Comparison of ENCODE assay signal across 1 cellular context in the genomic region with DNA sequence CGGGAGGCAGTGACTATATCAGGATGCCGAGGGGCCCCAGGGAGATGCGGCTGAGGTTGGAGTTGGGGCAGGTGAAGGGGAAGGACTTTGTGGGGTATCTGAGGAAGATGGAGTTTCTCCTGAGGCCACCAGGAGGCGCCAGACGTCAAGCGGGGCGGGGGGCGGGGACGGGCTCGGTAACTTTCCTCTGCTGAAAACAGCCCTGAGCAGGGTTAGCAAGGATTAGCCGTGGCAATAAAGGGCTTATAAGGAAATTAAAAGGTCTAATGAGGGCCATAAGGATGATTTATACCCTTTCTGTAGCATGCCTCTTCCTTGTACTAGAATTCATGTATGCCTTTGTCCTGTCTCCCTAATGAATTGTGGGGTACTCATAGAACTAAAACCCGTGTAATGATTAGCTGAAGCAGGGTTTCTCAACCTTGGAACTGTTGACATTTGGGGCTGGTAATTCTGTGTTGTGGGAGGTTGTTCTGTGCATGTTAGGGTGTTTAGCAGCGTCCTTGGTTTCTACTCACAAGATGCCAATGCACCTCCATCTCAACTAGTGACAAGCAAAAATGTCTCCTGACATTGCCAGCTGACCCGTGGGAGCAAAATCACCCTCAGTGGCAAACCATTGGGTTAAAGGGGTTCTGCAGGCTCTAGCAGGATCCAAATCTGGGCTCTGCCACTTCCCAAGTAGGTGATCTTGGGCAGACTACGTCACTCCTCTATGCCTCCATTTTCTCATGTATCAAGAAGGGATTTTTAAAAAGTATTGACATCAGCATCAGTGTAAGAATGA.
TF ChIP-seq lines count a peak whose summit lies in the region.

No MANE protein-coding gene starts in this region.

TF ChIP-seq in HepG2, 621 proteins besides CTCF, POLR2A, EP300 and RAD21 (continued from another document and continues in another):
- TF ChIP-seq, protein P1, sequence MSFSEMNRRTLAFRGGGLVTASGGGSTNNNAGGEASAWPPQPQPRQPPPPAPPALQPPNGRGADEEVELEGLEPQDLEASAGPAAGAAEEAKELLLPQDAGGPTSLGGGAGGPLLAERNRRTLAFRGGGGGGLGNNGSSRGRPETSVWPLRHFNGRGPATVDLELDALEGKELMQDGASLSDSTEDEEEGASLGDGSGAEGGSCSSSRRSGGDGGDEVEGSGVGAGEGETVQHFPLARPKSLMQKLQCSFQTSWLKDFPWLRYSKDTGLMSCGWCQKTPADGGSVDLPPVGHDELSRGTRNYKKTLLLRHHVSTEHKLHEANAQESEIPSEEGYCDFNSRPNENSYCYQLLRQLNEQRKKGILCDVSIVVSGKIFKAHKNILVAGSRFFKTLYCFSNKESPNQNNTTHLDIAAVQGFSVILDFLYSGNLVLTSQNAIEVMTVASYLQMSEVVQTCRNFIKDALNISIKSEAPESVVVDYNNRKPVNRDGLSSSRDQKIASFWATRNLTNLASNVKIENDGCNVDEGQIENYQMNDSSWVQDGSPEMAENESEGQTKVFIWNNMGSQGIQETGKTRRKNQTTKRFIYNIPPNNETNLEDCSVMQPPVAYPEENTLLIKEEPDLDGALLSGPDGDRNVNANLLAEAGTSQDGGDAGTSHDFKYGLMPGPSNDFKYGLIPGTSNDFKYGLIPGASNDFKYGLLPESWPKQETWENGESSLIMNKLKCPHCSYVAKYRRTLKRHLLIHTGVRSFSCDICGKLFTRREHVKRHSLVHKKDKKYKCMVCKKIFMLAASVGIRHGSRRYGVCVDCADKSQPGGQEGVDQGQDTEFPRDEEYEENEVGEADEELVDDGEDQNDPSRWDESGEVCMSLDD (CRISPR knock-in tag; IDR thresholded peaks at IDR 0.05; ENCODE audit: borderline replicate concordance) = peak; percentile 99
- TF ChIP-seq ZNF879 (CRISPR knock-in tag; IDR thresholded peaks at IDR 0.05) = no peak; the same call in 1 of the 2 replicates
- peak; percentile 94 for TF ChIP-seq FOXA3 (CRISPR knock-in tag; IDR thresholded peaks at IDR 0.05)
- TF ChIP-seq, protein P2, sequence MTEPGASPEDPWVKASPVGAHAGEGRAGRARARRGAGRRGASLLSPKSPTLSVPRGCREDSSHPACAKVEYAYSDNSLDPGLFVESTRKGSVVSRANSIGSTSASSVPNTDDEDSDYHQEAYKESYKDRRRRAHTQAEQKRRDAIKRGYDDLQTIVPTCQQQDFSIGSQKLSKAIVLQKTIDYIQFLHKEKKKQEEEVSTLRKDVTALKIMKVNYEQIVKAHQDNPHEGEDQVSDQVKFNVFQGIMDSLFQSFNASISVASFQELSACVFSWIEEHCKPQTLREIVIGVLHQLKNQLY (CRISPR knock-in tag; IDR thresholded peaks at IDR 0.05) = peak; percentile 77; the same call in 1 of the 2 replicates
- no peak for TF ChIP-seq ZNF260 (CRISPR knock-in tag; IDR thresholded peaks at IDR 0.05; ENCODE audit: borderline replicate concordance, low read depth)
- peak; percentile 52; the same call in 1 of the 2 replicates for TF ChIP-seq ZNF224 (CRISPR knock-in tag; IDR thresholded peaks at IDR 0.05)
- peak; percentile 91 for TF ChIP-seq CEBPG (CRISPR knock-in tag; IDR thresholded peaks at IDR 0.05)
- no peak for TF ChIP-seq EZH2 (conservative IDR thresholded peaks at IDR 0.05; ENCODE audit: low read depth, low read length)
- TF ChIP-seq ZNF616 (CRISPR knock-in tag; IDR thresholded peaks at IDR 0.05; ENCODE audit: low read depth) = no peak
- TF ChIP-seq MIXL1 (CRISPR knock-in tag; IDR thresholded peaks at IDR 0.05) = peak; percentile 97
- 0 out of 2 replicates have a peak, but pooled peaks have one; percentile 94 for TF ChIP-seq ZNF34 (CRISPR knock-in tag; IDR thresholded peaks at IDR 0.05; ENCODE audit: borderline replicate concordance)
- no peak for TF ChIP-seq ZNF274 (CRISPR knock-in tag; IDR thresholded peaks at IDR 0.05)
- peak; percentile 49; the same call in 1 of the 2 replicates for TF ChIP-seq ZNF33B (CRISPR knock-in tag; IDR thresholded peaks at IDR 0.05)
- TF ChIP-seq SNAI1 (CRISPR knock-in tag; IDR thresholded peaks at IDR 0.05; ENCODE audit: borderline replicate concordance) = no peak; the same call in 1 of the 2 replicates
- TF ChIP-seq ZNF777 (CRISPR knock-in tag; IDR thresholded peaks at IDR 0.05) = no peak
- TF ChIP-seq WIZ (CRISPR knock-in tag; IDR thresholded peaks at IDR 0.05) = peak; percentile 73; the same call in 1 of the 2 replicates
- TF ChIP-seq SIX4 (CRISPR knock-in tag; IDR thresholded peaks at IDR 0.05) = peak; percentile 66; the same call in 1 of the 2 replicates
- peak; percentile 39 for TF ChIP-seq TEAD3 (CRISPR knock-in tag; optimal IDR thresholded peaks at IDR 0.05; ENCODE audit: borderline replicate concordance)
- TF ChIP-seq HOXA7 (CRISPR knock-in tag; IDR thresholded peaks at IDR 0.05) = no peak
- no peak for TF ChIP-seq ZNF251 (CRISPR knock-in tag; IDR thresholded peaks at IDR 0.05)
- TF ChIP-seq, protein P3, sequence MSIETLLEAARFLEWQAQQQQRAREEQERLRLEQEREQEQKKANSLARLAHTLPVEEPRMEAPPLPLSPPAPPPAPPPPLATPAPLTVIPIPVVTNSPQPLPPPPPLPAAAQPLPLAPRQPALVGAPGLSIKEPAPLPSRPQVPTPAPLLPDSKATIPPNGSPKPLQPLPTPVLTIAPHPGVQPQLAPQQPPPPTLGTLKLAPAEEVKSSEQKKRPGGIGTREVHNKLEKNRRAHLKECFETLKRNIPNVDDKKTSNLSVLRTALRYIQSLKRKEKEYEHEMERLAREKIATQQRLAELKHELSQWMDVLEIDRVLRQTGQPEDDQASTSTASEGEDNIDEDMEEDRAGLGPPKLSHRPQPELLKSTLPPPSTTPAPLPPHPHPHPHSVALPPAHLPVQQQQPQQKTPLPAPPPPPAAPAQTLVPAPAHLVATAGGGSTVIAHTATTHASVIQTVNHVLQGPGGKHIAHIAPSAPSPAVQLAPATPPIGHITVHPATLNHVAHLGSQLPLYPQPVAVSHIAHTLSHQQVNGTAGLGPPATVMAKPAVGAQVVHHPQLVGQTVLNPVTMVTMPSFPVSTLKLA (IDR thresholded peaks at IDR 0.05) = no peak
- TF ChIP-seq BCL6 (CRISPR knock-in tag; IDR thresholded peaks at IDR 0.05) = peak; percentile 75
- peak; percentile 64; the same call in 1 of the 2 replicates for TF ChIP-seq MXD4 (CRISPR knock-in tag; IDR thresholded peaks at IDR 0.05)
- no peak for TF ChIP-seq SIN3B (IDR thresholded peaks at IDR 0.05; ENCODE audit: low read length)
- peak; percentile 40; the same call in 1 of the 2 replicates for TF ChIP-seq FOSL2 (CRISPR knock-in tag; IDR thresholded peaks at IDR 0.05)
- TF ChIP-seq TAF1 (CRISPR knock-in tag; IDR thresholded peaks at IDR 0.05) = peak; percentile 41; the same call in 1 of the 2 replicates
- peak; percentile 84 for TF ChIP-seq ZNF317 (CRISPR knock-in tag; IDR thresholded peaks at IDR 0.05)
- TF ChIP-seq, protein P4, sequence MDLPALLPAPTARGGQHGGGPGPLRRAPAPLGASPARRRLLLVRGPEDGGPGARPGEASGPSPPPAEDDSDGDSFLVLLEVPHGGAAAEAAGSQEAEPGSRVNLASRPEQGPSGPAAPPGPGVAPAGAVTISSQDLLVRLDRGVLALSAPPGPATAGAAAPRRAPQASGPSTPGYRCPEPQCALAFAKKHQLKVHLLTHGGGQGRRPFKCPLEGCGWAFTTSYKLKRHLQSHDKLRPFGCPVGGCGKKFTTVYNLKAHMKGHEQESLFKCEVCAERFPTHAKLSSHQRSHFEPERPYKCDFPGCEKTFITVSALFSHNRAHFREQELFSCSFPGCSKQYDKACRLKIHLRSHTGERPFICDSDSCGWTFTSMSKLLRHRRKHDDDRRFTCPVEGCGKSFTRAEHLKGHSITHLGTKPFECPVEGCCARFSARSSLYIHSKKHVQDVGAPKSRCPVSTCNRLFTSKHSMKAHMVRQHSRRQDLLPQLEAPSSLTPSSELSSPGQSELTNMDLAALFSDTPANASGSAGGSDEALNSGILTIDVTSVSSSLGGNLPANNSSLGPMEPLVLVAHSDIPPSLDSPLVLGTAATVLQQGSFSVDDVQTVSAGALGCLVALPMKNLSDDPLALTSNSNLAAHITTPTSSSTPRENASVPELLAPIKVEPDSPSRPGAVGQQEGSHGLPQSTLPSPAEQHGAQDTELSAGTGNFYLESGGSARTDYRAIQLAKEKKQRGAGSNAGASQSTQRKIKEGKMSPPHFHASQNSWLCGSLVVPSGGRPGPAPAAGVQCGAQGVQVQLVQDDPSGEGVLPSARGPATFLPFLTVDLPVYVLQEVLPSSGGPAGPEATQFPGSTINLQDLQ (CRISPR knock-in tag; IDR thresholded peaks at IDR 0.05) = 0 out of 2 replicates have a peak, but pooled peaks have one; percentile 45
- peak; percentile 40; the same call in 1 of the 2 replicates for TF ChIP-seq RFX3 (CRISPR knock-in tag; IDR thresholded peaks at IDR 0.05)
- TF ChIP-seq ZNF3 (CRISPR knock-in tag; IDR thresholded peaks at IDR 0.05) = no peak
- 0 out of 2 replicates have a peak, but pooled peaks have one; percentile 6 for TF ChIP-seq TRIM24 (CRISPR knock-in tag; IDR thresholded peaks at IDR 0.05)
- peak; percentile 93 for TF ChIP-seq ZNF331 (CRISPR knock-in tag; IDR thresholded peaks at IDR 0.05)
- TF ChIP-seq JDP2 (CRISPR knock-in tag; IDR thresholded peaks at IDR 0.05; ENCODE audit: borderline replicate concordance) = no peak
- no peak for TF ChIP-seq ZSCAN12 (CRISPR knock-in tag; IDR thresholded peaks at IDR 0.05)
- peak; percentile 91; the same call in 1 of the 2 replicates for TF ChIP-seq ZBTB3 (CRISPR knock-in tag; IDR thresholded peaks at IDR 0.05; ENCODE audit: borderline replicate concordance, low read depth)
- TF ChIP-seq, protein P5, sequence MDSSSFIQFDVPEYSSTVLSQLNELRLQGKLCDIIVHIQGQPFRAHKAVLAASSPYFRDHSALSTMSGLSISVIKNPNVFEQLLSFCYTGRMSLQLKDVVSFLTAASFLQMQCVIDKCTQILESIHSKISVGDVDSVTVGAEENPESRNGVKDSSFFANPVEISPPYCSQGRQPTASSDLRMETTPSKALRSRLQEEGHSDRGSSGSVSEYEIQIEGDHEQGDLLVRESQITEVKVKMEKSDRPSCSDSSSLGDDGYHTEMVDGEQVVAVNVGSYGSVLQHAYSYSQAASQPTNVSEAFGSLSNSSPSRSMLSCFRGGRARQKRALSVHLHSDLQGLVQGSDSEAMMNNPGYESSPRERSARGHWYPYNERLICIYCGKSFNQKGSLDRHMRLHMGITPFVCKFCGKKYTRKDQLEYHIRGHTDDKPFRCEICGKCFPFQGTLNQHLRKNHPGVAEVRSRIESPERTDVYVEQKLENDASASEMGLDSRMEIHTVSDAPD (CRISPR knock-in tag; IDR thresholded peaks at IDR 0.05) = no peak
- peak; percentile 55; the same call in 1 of the 2 replicates for TF ChIP-seq KDM4B (CRISPR knock-in tag; IDR thresholded peaks at IDR 0.05)
- peak; percentile 70 for TF ChIP-seq CREB1 (IDR thresholded peaks at IDR 0.05)
- TF ChIP-seq CREB1 (CRISPR knock-in tag; IDR thresholded peaks at IDR 0.05) = peak; percentile 68
- TF ChIP-seq ZSCAN25 (CRISPR knock-in tag; IDR thresholded peaks at IDR 0.05) = peak; percentile 23; the same call in 1 of the 2 replicates
- TF ChIP-seq AKAP8 (CRISPR knock-in tag; IDR thresholded peaks at IDR 0.05) = peak; percentile 66; the same call in 1 of the 2 replicates
- TF ChIP-seq ISX (CRISPR knock-in tag; conservative IDR thresholded peaks at IDR 0.05) = 0 out of 2 replicates have a peak, but pooled peaks have one; percentile 9
- TF ChIP-seq RBM39 (IDR thresholded peaks at IDR 0.05; ENCODE audit: low read depth, low read length, poor library complexity, severe bottlenecking) = peak; percentile 39
- no peak for TF ChIP-seq ZFP36L1 (CRISPR knock-in tag; IDR thresholded peaks at IDR 0.05)
- peak; percentile 71 for TF ChIP-seq NR2F6 (IDR thresholded peaks at IDR 0.05)
- TF ChIP-seq NR2F6 (CRISPR knock-in tag; IDR thresholded peaks at IDR 0.05) = peak; percentile 77
- TF ChIP-seq ZFX (CRISPR knock-in tag; IDR thresholded peaks at IDR 0.05; ENCODE audit: low read depth) = no peak; the same call in 1 of the 2 replicates
- no peak for TF ChIP-seq SMARCE1 (IDR thresholded peaks at IDR 0.05; ENCODE audit: borderline replicate concordance)
- no peak for TF ChIP-seq ZNF20 (CRISPR knock-in tag; IDR thresholded peaks at IDR 0.05)
- no peak for TF ChIP-seq DNMT1 (CRISPR knock-in tag; IDR thresholded peaks at IDR 0.05)
- no peak; the same call in 1 of the 2 replicates for TF ChIP-seq ZC3H4 (CRISPR knock-in tag; IDR thresholded peaks at IDR 0.05; ENCODE audit: borderline replicate concordance)
- TF ChIP-seq GFI1 (CRISPR knock-in tag; IDR thresholded peaks at IDR 0.05; ENCODE audit: borderline replicate concordance) = peak; percentile 85
- no peak for TF ChIP-seq HOXA9 (CRISPR knock-in tag; IDR thresholded peaks at IDR 0.05; ENCODE audit: borderline replicate concordance)
- TF ChIP-seq, protein P6, sequence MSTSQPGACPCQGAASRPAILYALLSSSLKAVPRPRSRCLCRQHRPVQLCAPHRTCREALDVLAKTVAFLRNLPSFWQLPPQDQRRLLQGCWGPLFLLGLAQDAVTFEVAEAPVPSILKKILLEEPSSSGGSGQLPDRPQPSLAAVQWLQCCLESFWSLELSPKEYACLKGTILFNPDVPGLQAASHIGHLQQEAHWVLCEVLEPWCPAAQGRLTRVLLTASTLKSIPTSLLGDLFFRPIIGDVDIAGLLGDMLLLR (CRISPR knock-in tag; IDR thresholded peaks at IDR 0.05) = no peak; the same call in 1 of the 2 replicates
- TF ChIP-seq ZNF12 (CRISPR knock-in tag; IDR thresholded peaks at IDR 0.05) = peak; percentile 74; the same call in 1 of the 2 replicates
- TF ChIP-seq, protein P7, sequence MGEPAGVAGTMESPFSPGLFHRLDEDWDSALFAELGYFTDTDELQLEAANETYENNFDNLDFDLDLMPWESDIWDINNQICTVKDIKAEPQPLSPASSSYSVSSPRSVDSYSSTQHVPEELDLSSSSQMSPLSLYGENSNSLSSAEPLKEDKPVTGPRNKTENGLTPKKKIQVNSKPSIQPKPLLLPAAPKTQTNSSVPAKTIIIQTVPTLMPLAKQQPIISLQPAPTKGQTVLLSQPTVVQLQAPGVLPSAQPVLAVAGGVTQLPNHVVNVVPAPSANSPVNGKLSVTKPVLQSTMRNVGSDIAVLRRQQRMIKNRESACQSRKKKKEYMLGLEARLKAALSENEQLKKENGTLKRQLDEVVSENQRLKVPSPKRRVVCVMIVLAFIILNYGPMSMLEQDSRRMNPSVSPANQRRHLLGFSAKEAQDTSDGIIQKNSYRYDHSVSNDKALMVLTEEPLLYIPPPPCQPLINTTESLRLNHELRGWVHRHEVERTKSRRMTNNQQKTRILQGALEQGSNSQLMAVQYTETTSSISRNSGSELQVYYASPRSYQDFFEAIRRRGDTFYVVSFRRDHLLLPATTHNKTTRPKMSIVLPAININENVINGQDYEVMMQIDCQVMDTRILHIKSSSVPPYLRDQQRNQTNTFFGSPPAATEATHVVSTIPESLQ (CRISPR knock-in tag; conservative IDR thresholded peaks at IDR 0.05) = no peak
- no peak for TF ChIP-seq IKZF4 (CRISPR knock-in tag; IDR thresholded peaks at IDR 0.05; ENCODE audit: borderline replicate concordance, low read depth, not compliant biosample characterization)
- TF ChIP-seq LCORL (IDR thresholded peaks at IDR 0.05) = no peak
- peak; percentile 66 for TF ChIP-seq LCORL (CRISPR knock-in tag; IDR thresholded peaks at IDR 0.05)
- no peak for TF ChIP-seq ZMYM2 (CRISPR knock-in tag; IDR thresholded peaks at IDR 0.05)
- no peak; the same call in 1 of the 2 replicates for TF ChIP-seq ATAD3A (CRISPR knock-in tag; IDR thresholded peaks at IDR 0.05)
- TF ChIP-seq ZMYM3 (CRISPR knock-in tag; IDR thresholded peaks at IDR 0.05) = peak; percentile 62; the same call in 1 of the 2 replicates
- TF ChIP-seq MYC (CRISPR knock-in tag; IDR thresholded peaks at IDR 0.05; ENCODE audit: borderline replicate concordance) = no peak
- TF ChIP-seq DMAP1 (CRISPR knock-in tag; IDR thresholded peaks at IDR 0.05) = no peak; the same call in 1 of the 2 replicates
- TF ChIP-seq MZF1 (CRISPR knock-in tag; IDR thresholded peaks at IDR 0.05; ENCODE audit: borderline replicate concordance) = 0 out of 2 replicates have a peak, but pooled peaks have one; percentile 69
